ENCODE assay signal across 8 cellular contexts in genomic region chr20:34579191-34579661, GRCh38. TPM values are rescaled to one million over a fixed set of nuclear protein-coding genes. Genes with fewer than 3 reads are reported as not detected.
DNase-seq lines count a peak whose midpoint lies in the region; ATAC-seq and TF ChIP-seq lines count a peak whose summit lies in the region.

No MANE protein-coding gene starts in this region.

- no peaks in the 10 kb centered on the region for H3K9me3 Mint-ChIP-seq in CD14-positive monocyte

- peak; percentile 61 for ATAC-seq in thoracic aorta (ENCODE audit: insufficient number of reproducible peaks, low FRiP score, low read depth)

- H3K4me3 ChIP-seq in astrocyte of the spinal cord (ENCODE audit: low read depth, low read length) (no peak overlapping the region), thoracic aorta (no peak overlapping the region)

- in situ Hi-C loops in astrocyte of the spinal cord (cut with HindIII; ENCODE audit: low sequenced_read_pairs): no loop called here
- in situ Hi-C loops in GM13976 (cut with MboI; ENCODE audit: low sequenced_read_pairs, unreplicated experiment): no loop called here

- no peaks in the 10 kb centered on the region for H3K27me3 ChIP-seq in thoracic aorta (replicated peaks; ENCODE audit: insufficient read depth)

- H3K27ac Mint-ChIP-seq in CD14-positive monocyte: peak overlapping the region in 1 of 7 donors; percentile 61

- DNase-seq in AG20443 (ENCODE audit: low spot score): peak; percentile 77
- peak; percentile 14 to 27 for DNase-seq in Kasumi-1 (lab: John Stamatoyannopoulos, UW)
- peak; percentile 82 for DNase-seq in astrocyte of the spinal cord (ENCODE audit: low read depth, low spot score)
- peak; percentile 78 for DNase-seq in iris pigment epithelial cell (ENCODE audit: low read depth)
- DNase-seq in thoracic aorta (ENCODE audit: low spot score): peak; percentile 21
- no peak for DNase-seq in GM13976 (ENCODE audit: low spot score)
- no peak for DNase-seq in CD14-positive monocyte (ENCODE audit: low spot score)
- DNase-seq in iPS-NIHi7 (ENCODE audit: extremely low spot score): no peak

- TF ChIP-seq CTCF in astrocyte of the spinal cord (IDR thresholded peaks at IDR 0.05; ENCODE audit: low read depth, low read length) (peak; percentile 87), thoracic aorta (IDR thresholded peaks at IDR 0.05) (peak; percentile 61), GM13976 (IDR thresholded peaks at IDR 0.05; ENCODE audit: borderline replicate concordance, control extremely low read depth, extremely low read depth, insufficient read depth, missing control alignments) (no peak), CD14-positive monocyte (IDR thresholded peaks at IDR 0.05) (no peak)

- peaks cover 7 to 15% of the 10 kb centered on the region in 2 donors for H3K4me1 ChIP-seq in thoracic aorta (ENCODE audit: control insufficient read depth in 1 of 2, low read depth in 2 of 2)

- intact Hi-C loops in CD14-positive monocyte (cut with micrococcal nuclease): no loop called here

- peaks cover 17 to 28% of the 10 kb centered on the region in 2 donors for H3K36me3 Mint-ChIP-seq in CD14-positive monocyte

- no peak overlapping the region for H3K4me3 Mint-ChIP-seq in CD14-positive monocyte

- peaks cover 5% of the 10 kb centered on the region for H3K36me3 ChIP-seq in thoracic aorta

- no peak overlapping the region for H3K27ac ChIP-seq in thoracic aorta

- no peaks in the 10 kb centered on the region for H3K27me3 Mint-ChIP-seq in CD14-positive monocyte (ENCODE audit: low read depth in 3 of 3)

- peaks cover 17% of the 10 kb centered on the region for H3K4me1 Mint-ChIP-seq in CD14-positive monocyte

- no peaks in the 10 kb centered on the region for H3K9me3 ChIP-seq in thoracic aorta

RNA-seq across cellular contexts. Expression of gene MAP1LC3A, which starts 20.7 kb away (rescaled TPM):
- total RNA-seq in thoracic aorta: 10 to 100 TPM; 39.2 to 79.6 TPM
- polyA plus RNA-seq in CD14-positive monocyte: 1 to 10 TPM; 2.5 to 2.6 TPM

Comparison
In these comparisons a context has a peak if more than half of its experiments do, and no peak if none do; other contexts are left out.
1. DNase-seq: peak in AG20443 (single experiment), Kasumi-1 (2 of 2), astrocyte of the spinal cord (single experiment), iris pigment epithelial cell (single experiment) and thoracic aorta (single experiment); none in GM13976 (single experiment), CD14-positive monocyte (single experiment) and iPS-NIHi7 (single experiment).
2. CTCF ChIP-seq: peak in astrocyte of the spinal cord (single experiment) and thoracic aorta (single experiment); none in GM13976 (single experiment) and CD14-positive monocyte (single experiment).